10 cellular contexts compared by ENCODE assay signal in the genomic region with DNA sequence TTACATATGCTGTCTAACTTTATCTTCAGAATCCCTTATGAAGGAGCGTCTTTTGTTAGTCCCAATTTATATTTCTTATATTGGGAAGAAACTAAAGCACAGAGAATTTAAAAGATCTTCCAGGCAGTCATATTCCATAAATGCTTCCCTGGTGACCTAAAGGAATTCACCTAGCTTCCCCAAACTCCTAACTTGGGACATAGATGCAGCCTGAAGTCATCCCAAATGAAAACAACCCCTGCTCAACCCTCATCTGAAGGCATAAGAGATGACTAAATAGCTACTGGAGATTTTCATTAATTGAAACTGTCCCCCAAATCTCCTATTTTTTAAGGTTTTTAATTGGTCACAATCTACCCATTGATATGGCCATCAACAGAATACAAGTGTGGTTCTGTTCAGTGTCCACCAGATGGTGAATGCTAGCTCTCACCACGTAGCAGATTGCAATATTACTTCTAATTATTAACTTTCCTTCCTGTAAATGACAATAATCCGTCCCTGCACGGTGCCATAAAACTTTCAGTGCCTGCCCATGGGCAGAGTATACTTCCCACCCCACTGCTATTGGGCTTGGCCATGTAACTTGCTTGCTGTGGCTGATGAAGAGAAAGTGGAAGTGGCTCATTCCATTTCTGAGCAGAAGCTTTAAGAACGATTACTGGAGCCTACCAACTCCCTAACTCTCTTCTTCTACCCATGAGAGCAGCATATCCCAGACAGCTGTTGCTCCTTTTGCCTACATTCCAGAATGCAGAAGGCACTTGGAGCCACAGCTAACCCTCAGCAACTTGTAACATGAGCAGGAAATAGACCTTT. TPM values are rescaled to one million over a fixed set of nuclear protein-coding genes. Genes with fewer than 3 reads are reported as not detected.
DNase-seq lines count a peak whose midpoint lies in the region; ATAC-seq and TF ChIP-seq lines count a peak whose summit lies in the region.
"Had no signal": no experiment of that assay in that cellular context is flagged by ENCODE, and none has a peak within 500 bp of the region (broad histone marks: within the 10 kb centered on the region; RNA-seq: fewer than 3 reads in every experiment).

No MANE protein-coding gene starts in this region.

- WGBS in IMR-90 (ENCODE audit: extremely low coverage in 2 of 2, insufficient read length in 1 of 2), 2 experiments, result no CpG with 5 or more reads among the region's 5 CpGs
- 90 to 94% methylated on average over 3 to 5 of the region's 5 CpGs for WGBS in endodermal cell (ENCODE audit: insufficient coverage in 1 of 2, insufficient read length in 1 of 2), 2 experiments
- WGBS in testis, 2 donors, result 80 to 86% methylated on average over 5 of the region's 5 CpGs

- no peak overlapping the region for H3K23ac ChIP-seq in IMR-90 (ENCODE audit: low read depth, low read length)

- no peak overlapping the region for H3K27ac Mint-ChIP-seq in endodermal cell

- no peaks in the 10 kb centered on the region for H3K9me3 ChIP-seq in IMR-90 (ENCODE audit: control insufficient read depth, insufficient read depth, low read length)
- no peaks in the 10 kb centered on the region for H3K9me3 ChIP-seq in endodermal cell (ENCODE audit: control insufficient read depth, low read length)
- no peaks in the 10 kb centered on the region for H3K9me3 ChIP-seq in stomach smooth muscle (ENCODE audit: control insufficient read depth in 2 of 2, low read length in 2 of 2)
- no peaks in the 10 kb centered on the region for H3K9me3 ChIP-seq in testis
- H3K9me3 ChIP-seq in lower lobe of right lung, result no peaks in the 10 kb centered on the region
- H3K9me3 ChIP-seq: vagina had no signal

- H4K8ac ChIP-seq in IMR-90 (ENCODE audit: low read depth in 2 of 2, low read length in 2 of 2), result no peak overlapping the region

- H3K4me3 Mint-ChIP-seq in endodermal cell, result no peak overlapping the region

- no peak for TF ChIP-seq RAD21 in IMR-90 (IDR thresholded peaks at IDR 0.05; ENCODE audit: low read length)

- no peak overlapping the region for H3K14ac ChIP-seq in IMR-90 (replicated peaks; ENCODE audit: low read depth, low read length)

- no peaks in the 10 kb centered on the region for H3K4me1 Mint-ChIP-seq in endodermal cell

- H3K4me3 ChIP-seq in IMR-90 (ENCODE audit: insufficient read depth, low read depth, low read length), result no peak overlapping the region
- H3K4me3 ChIP-seq in endodermal cell (ENCODE audit: low read length), result no peak overlapping the region
- H3K4me3 ChIP-seq in stomach smooth muscle (ENCODE audit: low read length in 2 of 2), result peak overlapping the region; percentile 3 to 61
- H3K4me3 ChIP-seq in testis, result no peak overlapping the region
- H3K4me3 ChIP-seq in lower lobe of right lung, result no peak overlapping the region
- H3K4me3 ChIP-seq: vagina had no signal

- no peak overlapping the region; the same call in 1 of the 2 replicates for H3K4me2 ChIP-seq in IMR-90 (ENCODE audit: low read depth, low read length)

- H3K36me3 Mint-ChIP-seq in endodermal cell (ENCODE audit: low read depth), result no peaks in the 10 kb centered on the region

- H3K27me3 ChIP-seq in IMR-90 (ENCODE audit: control insufficient read depth, insufficient read depth, low read length) (peaks cover 4% of the 10 kb centered on the region), endodermal cell (ENCODE audit: control insufficient read depth, insufficient read depth, low read length, poor library complexity, severe bottlenecking) (no peaks in the 10 kb centered on the region), stomach smooth muscle (ENCODE audit: control insufficient read depth in 1 of 2, insufficient read depth in 2 of 2, low read length in 2 of 2) (no peaks in the 10 kb centered on the region), testis (no peaks in the 10 kb centered on the region), lower lobe of right lung (ENCODE audit: low read depth) (no peaks in the 10 kb centered on the region)
- H3K27me3 ChIP-seq: vagina had no signal

- dilution Hi-C loops in IMR-90 (cut with HindIII; ENCODE audit: low sequenced_read_pairs, unreplicated experiment), result no loop called here

- H2BK5ac ChIP-seq in IMR-90 (ENCODE audit: low read depth, low read length, poor library complexity, severe bottlenecking), result no peak overlapping the region

- no peak overlapping the region for H2BK15ac ChIP-seq in IMR-90 (ENCODE audit: low read depth, low read length)

- H3K9me1 ChIP-seq in IMR-90 (ENCODE audit: insufficient read depth, low read length), result no peaks in the 10 kb centered on the region

- POLR2A ChIA-PET in IMR-90 (lab: Charles Lee; ENCODE audit: unreplicated experiment), result no interaction called here

- H3K27me3 Mint-ChIP-seq in endodermal cell (ENCODE audit: insufficient read depth), result no peaks in the 10 kb centered on the region

- no peaks in the 10 kb centered on the region for H3K79me1 ChIP-seq in IMR-90 (ENCODE audit: low read depth in 1 of 2, low read length in 2 of 2)

- H3K4me1 ChIP-seq in IMR-90 (ENCODE audit: control insufficient read depth, insufficient read depth, low read length), result no peaks in the 10 kb centered on the region
- H3K4me1 ChIP-seq in endodermal cell (ENCODE audit: control insufficient read depth, insufficient read depth, low read length), result no peaks in the 10 kb centered on the region
- peaks cover 38% of the 10 kb centered on the region for H3K4me1 ChIP-seq in stomach smooth muscle (ENCODE audit: control insufficient read depth, insufficient read depth, low read length)
- no peaks in the 10 kb centered on the region for H3K4me1 ChIP-seq in testis
- H3K4me1 ChIP-seq in lower lobe of right lung, result no peaks in the 10 kb centered on the region
- H3K4me1 ChIP-seq: vagina had no signal

- no peak for TF ChIP-seq CTCF in IMR-90 (conservative IDR thresholded peaks at IDR 0.05; ENCODE audit: low read depth, low read length)
- peak; percentile 22 for TF ChIP-seq CTCF in endodermal cell (conservative IDR thresholded peaks at IDR 0.05)
- no peak for TF ChIP-seq CTCF in testis (IDR thresholded peaks at IDR 0.05)
- no peak for TF ChIP-seq CTCF in lower lobe of right lung (IDR thresholded peaks at IDR 0.05)

- CTCF ChIA-PET in IMR-90 (lab: Yijun Ruan, JAX), result interaction anchor here (0.5 to 1.2 kb wide), 2 partner anchors 39 to 77 kb away, joined by 3 read pairs; no protein-coding TSS in a partner anchor

- intact Hi-C loops in IMR-90 (cut with micrococcal nuclease) (no loop called here), testis (cut with DNase I; ENCODE audit: low total_unique reads) (no loop called here), lower lobe of right lung (cut with DNase I) (no loop called here)

- H4K20me1 ChIP-seq in IMR-90 (ENCODE audit: insufficient read depth, low read length), result no peaks in the 10 kb centered on the region

- no peak overlapping the region for H3K18ac ChIP-seq in IMR-90 (ENCODE audit: low read depth, low read length)

- H3K4ac ChIP-seq in IMR-90 (ENCODE audit: low read depth, low read length), result no peak overlapping the region

- H2AK5ac ChIP-seq in IMR-90 (ENCODE audit: low read depth, low read length), result no peak overlapping the region

- H3K56ac ChIP-seq in IMR-90 (ENCODE audit: extremely low read depth, insufficient read depth, low read length), result no peak overlapping the region

- H3K9ac ChIP-seq in IMR-90 (ENCODE audit: low read depth, low read length) (no peak overlapping the region), endodermal cell (ENCODE audit: extremely low read depth, low read length, poor library complexity, severe bottlenecking) (no peak overlapping the region), stomach smooth muscle (ENCODE audit: low read length in 2 of 2) (peak overlapping the region; percentile 13 to 42)

- in situ Hi-C loops in IMR-90 (cut with MboI; ENCODE audit: low sequenced_read_pairs), result no loop called here

- no peak overlapping the region for H2AFZ ChIP-seq in IMR-90 (replicated peaks; ENCODE audit: low read length, poor library complexity)

- H4K91ac ChIP-seq in IMR-90 (ENCODE audit: insufficient read depth, low read depth, low read length), result no peak overlapping the region

- H3K9me3 Mint-ChIP-seq in endodermal cell, result no peaks in the 10 kb centered on the region

- H2AK9ac ChIP-seq in IMR-90 (replicated peaks; ENCODE audit: low read depth, low read length, poor library complexity), result no peak overlapping the region

- TF ChIP-seq POLR2A in IMR-90 (IDR thresholded peaks at IDR 0.05; ENCODE audit: low read depth, low read length), result no peak
- no peak for TF ChIP-seq POLR2A in testis (IDR thresholded peaks at IDR 0.05)

- H4K5ac ChIP-seq in IMR-90 (ENCODE audit: low read depth, low read length), result no peak overlapping the region

- no peaks in the 10 kb centered on the region for H3K36me3 ChIP-seq in IMR-90 (ENCODE audit: control insufficient read depth, insufficient read depth, low read length)
- H3K36me3 ChIP-seq in endodermal cell (ENCODE audit: control insufficient read depth, insufficient read depth, low read length), result no peaks in the 10 kb centered on the region
- H3K36me3 ChIP-seq in stomach smooth muscle (ENCODE audit: control insufficient read depth in 2 of 2, insufficient read depth in 2 of 2, low read length in 2 of 2), result peaks cover 0 to 9% of the 10 kb centered on the region in 2 donors
- no peaks in the 10 kb centered on the region for H3K36me3 ChIP-seq in testis (ENCODE audit: low read depth, missing control alignments)
- H3K36me3 ChIP-seq in lower lobe of right lung, result no peaks in the 10 kb centered on the region
- H3K36me3 ChIP-seq: vagina had no signal

- no TSS peak for BruUV-seq in IMR-90 (replicated peaks; lab: Mats Ljungman, UMichigan)

- H2BK120ac ChIP-seq in IMR-90 (ENCODE audit: low read depth, low read length), result no peak overlapping the region

- H2BK20ac ChIP-seq in IMR-90 (ENCODE audit: low read depth, low read length), result no peak overlapping the region

- ATAC-seq in GM18873 (IDR thresholded peaks at IDR 0.05; ENCODE audit: low FRiP score, unreplicated experiment) (peak; percentile 65), IMR-90 (ENCODE audit: low read depth) (peak; percentile 29), lower lobe of right lung (no peak)

- DNase-seq in IMR-90 (no peak), endodermal cell (no peak), testis (no peak), SHP77 treated with DMSO at 0.1 percent for 48 hours (lab: John Stamatoyannopoulos, UW) (no peak), UCSD-AML1 (lab: John Stamatoyannopoulos, UW; ENCODE audit: unreplicated experiment) (no peak), lower lobe of right lung (no peak)
- DNase-seq: NCI-H1105 had no signal

- no peak overlapping the region for H3K27ac ChIP-seq in IMR-90 (ENCODE audit: insufficient read depth, low read length)
- peak overlapping the region; percentile 96 for H3K27ac ChIP-seq in endodermal cell (ENCODE audit: low read depth, low read length)
- peak overlapping the region; percentile 66 for H3K27ac ChIP-seq in stomach smooth muscle (ENCODE audit: low read length)
- no peak overlapping the region for H3K27ac ChIP-seq in testis
- no peak overlapping the region for H3K27ac ChIP-seq in lower lobe of right lung
- H3K27ac ChIP-seq: vagina had no signal

RNA-seq across cellular contexts. Expression of a gene that starts 18.7 kb away (rescaled TPM):
- total RNA-seq in IMR-90 (2012; rRNA removed) (1.4 and 1.6 TPM in 2 replicates), endodermal cell (1 to 10 TPM; 4.1 to 6.8 TPM), testis (10 to 100 TPM; 15.8 to 17.2 TPM), lower lobe of right lung (13.6 TPM)
- polyA plus RNA-seq in IMR-90 (2012; rRNA removed) (0.40 and 0.70 TPM in 2 replicates), testis (ENCODE audit: insufficient read depth, low read depth, low replicate concordance) (19.3 TPM)
- 0.11 and 0.36 TPM in 2 replicates for polyA plus RNA-seq in IMR-90 (2012; cell fraction: cytosol; rRNA removed)
- polyA plus RNA-seq in IMR-90 (2012; cell fraction: nucleus; rRNA removed; ENCODE audit: low replicate concordance), result 0.14 and 0.77 TPM in 2 replicates
- polyA plus RNA-seq in endodermal cell (2013, experiment 1 of 2), result 9.0 TPM
- polyA plus RNA-seq in endodermal cell (2013, experiment 2 of 2), result 6.9 TPM

Comparison
In these comparisons a context has a peak if more than half of its experiments do, and no peak if none do; other contexts are left out.
1. ATAC-seq: peak in GM18873 (single experiment) and IMR-90 (single experiment); none in lower lobe of right lung (0 of 2).
2. H3K27ac ChIP-seq: peak in endodermal cell (single experiment) and stomach smooth muscle (single experiment); none in IMR-90 (single experiment), testis (0 of 2) and lower lobe of right lung (single experiment).
3. H3K4me3 ChIP-seq: peak in stomach smooth muscle (2 of 2); none in IMR-90 (single experiment), endodermal cell (single experiment), testis (0 of 2) and lower lobe of right lung (single experiment).
4. H3K9ac ChIP-seq: peak in stomach smooth muscle (2 of 2); none in IMR-90 (single experiment) and endodermal cell (single experiment).